In the genomic region with DNA sequence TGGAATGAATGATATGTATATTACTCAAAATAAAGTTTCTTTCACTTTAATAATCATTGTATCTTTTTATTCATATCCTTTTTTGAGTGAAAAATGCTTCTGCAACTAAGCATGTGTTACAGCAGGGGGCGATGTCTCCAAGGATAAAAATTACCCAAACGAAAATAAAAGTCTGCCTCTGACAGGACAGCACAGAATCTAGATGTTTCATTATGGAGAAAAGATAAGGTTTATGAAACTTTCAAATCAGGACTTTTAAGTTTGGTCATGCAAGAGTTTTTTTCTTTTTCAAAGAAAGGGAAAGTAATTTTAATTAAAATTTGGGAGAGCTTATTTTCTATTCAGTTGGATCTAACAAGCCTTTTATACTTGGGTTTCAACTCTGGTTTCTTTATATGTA, we compare ENCODE assay signal across 8 cellular contexts. TPM values are rescaled to one million over a fixed set of nuclear protein-coding genes. Genes with fewer than 3 reads are reported as not detected.
DNase-seq lines count a peak whose midpoint lies in the region; ATAC-seq, FAIRE-seq and TF ChIP-seq lines count a peak whose summit lies in the region.

No MANE protein-coding gene starts in this region.

- H3K36me3 ChIP-seq in left lung (peaks cover 0 to 37% of the 10 kb centered on the region in 2 donors), tibial nerve (no peaks in the 10 kb centered on the region)

- DNase-seq in AG04449 (ENCODE audit: low read depth, low spot score) (no peak), G401 (ENCODE audit: low spot score) (peak; percentile 19), RCC 7860 (ENCODE audit: low spot score) (peak; percentile 71), left lung (no peak), tibial nerve (ENCODE audit: low spot score in 2 of 2) (no peak)
- DNase-seq in central memory CD4-positive, alpha-beta T cell: peak; percentile 32

- H3K9me3 ChIP-seq in left lung (no peaks in the 10 kb centered on the region), tibial nerve (no peaks in the 10 kb centered on the region)

- TF ChIP-seq EP300 in tibial nerve (IDR thresholded peaks at IDR 0.05): no peak

- in situ Hi-C loops in G401 (cut with HindIII; ENCODE audit: low sequenced_read_pairs): loop anchor here (10.0 kb wide), 1 partner anchor 326 kb away; no protein-coding TSS in a partner anchor

- ATAC-seq in HG03066 (IDR thresholded peaks at IDR 0.05; ENCODE audit: low read depth, unreplicated experiment): peak; percentile 53
- peak; percentile 87 for ATAC-seq in left lung
- ATAC-seq in HG02970 (IDR thresholded peaks at IDR 0.05; ENCODE audit: low FRiP score, unreplicated experiment): no peak

- H3K4me1 ChIP-seq in left lung: peaks cover 0 to 7% of the 10 kb centered on the region in 2 donors
- peaks cover 0 to 9% (median 2%) of the 10 kb centered on the region in 4 donors for H3K4me1 ChIP-seq in tibial nerve

- H3K4me3 ChIP-seq in AG04449 (ENCODE audit: low read depth, low read length) (no peak overlapping the region), left lung (no peak overlapping the region), tibial nerve (no peak overlapping the region)

- intact Hi-C loops in left lung (cut with DNase I): loop anchor here in 1 of 2 donors (5.0 to 10.0 kb wide), 2 partner anchors 266 to 329 kb away; a partner anchor contains a TSS

- 1% methylated on average over 2 of the region's 2 CpGs for WGBS in tibial nerve, 2 donors

- TF ChIP-seq POLR2A in tibial nerve (IDR thresholded peaks at IDR 0.05): no peak

- CTCF ChIA-PET in AG04449 (lab: Yijun Ruan, JAX): interaction anchor here (0.7 to 18.2 kb wide), 59 partner anchors 8 to 338 kb away, joined by 3 to 215 read pairs (median 5); a partner anchor contains a TSS

- H3K27ac ChIP-seq in left lung (peak overlapping the region in 1 of 2 donors; percentile 1), tibial nerve (peak overlapping the region in 1 of 4 donors; percentile 35)

- POLR2A ChIA-PET in AG04449 (lab: Yijun Ruan, JAX): interaction anchor here (1.0 to 2.6 kb wide), 4 partner anchors 13 to 330 kb away, joined by 4 to 36 read pairs (median 10); a partner anchor contains a TSS

- H3K27me3 ChIP-seq in left lung: no peaks in the 10 kb centered on the region
- H3K27me3 ChIP-seq in tibial nerve: no peaks in the 10 kb centered on the region

- peak; percentile 96 for FAIRE-seq in RCC 7860 (lab: Jason Lieb, UNC)

- TF ChIP-seq CTCF in AG04449 (IDR thresholded peaks at IDR 0.05; ENCODE audit: insufficient read depth, low read length, missing control alignments): peak; percentile 31
- TF ChIP-seq CTCF in left lung (IDR thresholded peaks at IDR 0.05): peak; percentile 62 to 74
- TF ChIP-seq CTCF in tibial nerve (IDR thresholded peaks at IDR 0.05): peak; percentile 59 to 88 (median 79)

RNA-seq across cellular contexts. Expression of a gene that starts 48.4 kb away (rescaled TPM):
- total RNA-seq in G401 (2014; rRNA removed; shearing (Covaris generic)): not detected in 2 replicates
- total RNA-seq in left lung (100 to 1,000 TPM in 1 of 2 donors, 10 to 100 TPM in 1; 86.9 to 113 TPM), tibial nerve (10 to 100 TPM; 18.6 to 28.3 (median 24.2) TPM)

Comparison
In these comparisons a context has a peak if more than half of its experiments do, and no peak if none do; other contexts are left out.
1. DNase-seq: peak in G401 (single experiment), RCC 7860 (single experiment) and central memory CD4-positive, alpha-beta T cell (single experiment); none in AG04449 (single experiment), left lung (0 of 2) and tibial nerve (0 of 2).
2. RNA of a gene that starts 48.4 kb away (total RNA-seq): 86.9 to 113 TPM in left lung and 18.6 to 28.3 TPM in tibial nerve; not detected in G401; every median in the first group is over 10 times any median in the second.
3. Peak in every context shown above with its lines, with median percentiles within 50 percentile points of each other: CTCF ChIP-seq.